Comparison of ENCODE assay signal across 15 cellular contexts in genomic region chr5:126139773-126140172, GRCh38.
DNase-seq lines count a peak whose midpoint lies in the region; ATAC-seq, FAIRE-seq and TF ChIP-seq lines count a peak whose summit lies in the region.
"Had no signal": no experiment of that assay in that cellular context is flagged by ENCODE, and none has a peak within 500 bp of the region (broad histone marks: within the 10 kb centered on the region; RNA-seq: fewer than 3 reads in every experiment).

No MANE protein-coding gene starts in this region.

- TF ChIP-seq CTCF in A549 (IDR thresholded peaks at IDR 0.05) (no peak), HFFc6 (IDR thresholded peaks at IDR 0.05) (no peak), stomach (IDR thresholded peaks at IDR 0.05) (no peak)

- POLR2A ChIA-PET in A549 (lab: Yijun Ruan, JAX) = no interaction called here

- H3K27ac Mint-ChIP-seq in HFFc6 = no peak overlapping the region; the same call in 1 of the 2 replicates
- H3K27ac Mint-ChIP-seq in activated naive CD4-positive, alpha-beta T cell treated with anti-CD3 and anti-CD28 coated beads, Interleukin-2, amount 10 ng/mL, durations not matched to agents 7 days and 5 days = no peak overlapping the region

- WGBS in A549 (ENCODE audit: missing lambda C conversion rate) = 9% methylated on average over 5 of the region's 5 CpGs
- WGBS in stomach, 5 donors = 49 to 63% (median 53%) methylated on average over 5 of the region's 5 CpGs

- intact Hi-C loops in stomach (cut with DNase I; ENCODE audit: low total_unique reads) = no loop called here

- no peaks in the 10 kb centered on the region for H3K36me3 Mint-ChIP-seq in HFFc6 (ENCODE audit: low read depth)
- H3K36me3 Mint-ChIP-seq in activated naive CD4-positive, alpha-beta T cell treated with anti-CD3 and anti-CD28 coated beads, Interleukin-2, amount 10 ng/mL, durations not matched to agents 7 days and 5 days = no peaks in the 10 kb centered on the region
- H3K36me3 Mint-ChIP-seq: brain had no signal

- H3K4me1 Mint-ChIP-seq in HFFc6 (ENCODE audit: low read depth) = peaks cover 10% of the 10 kb centered on the region; the same call in 1 of the 2 replicates
- H3K4me1 Mint-ChIP-seq in activated naive CD4-positive, alpha-beta T cell treated with anti-CD3 and anti-CD28 coated beads, Interleukin-2, amount 10 ng/mL, durations not matched to agents 7 days and 5 days = no peaks in the 10 kb centered on the region

- TF ChIP-seq RAD21 in A549 (conservative IDR thresholded peaks at IDR 0.05 in 1 of 2, IDR thresholded peaks at IDR 0.05 in 1 of 2) = no peak

- no peak overlapping the region for H3K4me3 Mint-ChIP-seq in HFFc6
- H3K4me3 Mint-ChIP-seq in activated naive CD4-positive, alpha-beta T cell treated with anti-CD3 and anti-CD28 coated beads, Interleukin-2, amount 10 ng/mL, durations not matched to agents 7 days and 5 days = no peak overlapping the region
- H3K4me3 Mint-ChIP-seq: brain had no signal

- no peaks in the 10 kb centered on the region for H3K27me3 Mint-ChIP-seq in HFFc6 (ENCODE audit: insufficient read depth)
- H3K27me3 Mint-ChIP-seq in activated naive CD4-positive, alpha-beta T cell treated with anti-CD3 and anti-CD28 coated beads, Interleukin-2, amount 10 ng/mL, durations not matched to agents 7 days and 5 days = no peaks in the 10 kb centered on the region
- H3K27me3 Mint-ChIP-seq: brain had no signal

- H3K4me1 ChIP-seq in A549 = no peaks in the 10 kb centered on the region
- H3K4me1 ChIP-seq in adipocyte (ENCODE audit: control insufficient read depth, insufficient read depth, low read length) = peaks cover 26% of the 10 kb centered on the region
- H3K4me1 ChIP-seq in stomach = peaks cover 0 to 6% (median 0%) of the 10 kb centered on the region in 4 donors
- H3K4me1 ChIP-seq: right atrium auricular region, upper lobe of right lung had no signal

- ATAC-seq in A549 (no peak), HG03520 (IDR thresholded peaks at IDR 0.05; ENCODE audit: unreplicated experiment) (no peak)
- ATAC-seq: upper lobe of right lung had no signal

- no peak for TF ChIP-seq POLR2A in A549 (IDR thresholded peaks at IDR 0.05; ENCODE audit: low read length)
- no peak for TF ChIP-seq POLR2A in stomach (IDR thresholded peaks at IDR 0.05)

- CTCF ChIA-PET in A549 (lab: Yijun Ruan, JAX) = interaction anchor here (0.6 kb wide), 1 partner anchor 355 kb away, joined by 3 read pairs; no protein-coding TSS in a partner anchor
- CTCF ChIA-PET in activated naive CD4-positive, alpha-beta T cell treated with anti-CD3 and anti-CD28 coated beads, Interleukin-2, amount 10 ng/mL, durations not matched to agents 7 days and 5 days (lab: Charles Lee) = no interaction called here

- H3K36me3 ChIP-seq in adipocyte (ENCODE audit: control insufficient read depth, insufficient read depth, low read length, severe bottlenecking) (no peaks in the 10 kb centered on the region), stomach (no peaks in the 10 kb centered on the region)
- H3K36me3 ChIP-seq: right atrium auricular region, upper lobe of right lung had no signal

- H3K27me3 ChIP-seq in adipocyte (replicated peaks; ENCODE audit: control insufficient read depth, insufficient read depth, low read length) (no peaks in the 10 kb centered on the region), stomach (no peaks in the 10 kb centered on the region)
- H3K27me3 ChIP-seq: right atrium auricular region, upper lobe of right lung had no signal

- no peak overlapping the region for H3K9ac ChIP-seq in adipocyte (ENCODE audit: low read length)

- peaks cover 13% of the 10 kb centered on the region for H3K9me3 Mint-ChIP-seq in HFFc6
- H3K9me3 Mint-ChIP-seq in activated naive CD4-positive, alpha-beta T cell treated with anti-CD3 and anti-CD28 coated beads, Interleukin-2, amount 10 ng/mL, durations not matched to agents 7 days and 5 days = peaks cover 3% of the 10 kb centered on the region

- no peak overlapping the region for H3K27ac ChIP-seq in A549
- H3K27ac ChIP-seq in stomach = no peak overlapping the region
- H3K27ac ChIP-seq: right atrium auricular region, upper lobe of right lung had no signal

- TF ChIP-seq EP300 in A549 (IDR thresholded peaks at IDR 0.05) (no peak), stomach (IDR thresholded peaks at IDR 0.05) (no peak)

- H3K4me3 ChIP-seq in A549 (no peak overlapping the region), adipocyte (ENCODE audit: low read length) (peak overlapping the region; percentile 24), stomach (no peak overlapping the region)
- H3K4me3 ChIP-seq: right atrium auricular region, upper lobe of right lung had no signal

- DNase-seq in A549 (ENCODE audit: low read depth in 1 of 2, low spot score in 1 of 2) (no peak), HFFc6 (peak; percentile 19), adipocyte (ENCODE audit: low read depth) (peak; percentile 53), iPS-NIHi11 (ENCODE audit: low spot score) (peak; percentile 21), NCI-H2107 treated with DMSO at 0.1 percent for 48 hours (lab: John Stamatoyannopoulos, UW; ENCODE audit: unreplicated experiment) (no peak), stomach (no peak)
- no peak for DNase-seq in activated naive CD4-positive, alpha-beta T cell treated with anti-CD3 and anti-CD28 coated beads, Interleukin-2, amount 10 ng/mL, durations not matched to agents 7 days and 5 days
- DNase-seq: activated CD8-positive, alpha-beta memory T cell treated with anti-CD3 and anti-CD28 coated beads, Interleukin-2, amount 50 U/mL, for 4 hours; GF-D8; MV-4-11; T1000; upper lobe of right lung had no signal

- H3K9me3 ChIP-seq in A549 (no peaks in the 10 kb centered on the region), adipocyte (ENCODE audit: control insufficient read depth, low read length) (no peaks in the 10 kb centered on the region), stomach (no peaks in the 10 kb centered on the region)
- H3K9me3 ChIP-seq: right atrium auricular region, upper lobe of right lung had no signal

- no peak for FAIRE-seq in A549 (lab: Jason Lieb, UNC)

- no peak overlapping the region for H3K4me2 ChIP-seq in A549

TF ChIP-seq in A549, 52 proteins besides CTCF, POLR2A, EP300 and RAD21:
- TF ChIP-seq HOXA7 (CRISPR knock-in tag; IDR thresholded peaks at IDR 0.05) (no peak), CBX8 (IDR thresholded peaks at IDR 0.05) (0 out of 2 replicates have a peak, but pooled peaks have one; percentile 28)

Comparison
In these comparisons a context has a peak if more than half of its experiments do, and no peak if none do; other contexts are left out.
1. DNase-seq: peak in HFFc6 (single experiment), adipocyte (single experiment) and iPS-NIHi11 (single experiment); none in A549 (0 of 2), NCI-H2107 treated with DMSO at 0.1 percent for 48 hours (single experiment), stomach (single experiment) and activated naive CD4-positive, alpha-beta T cell treated with anti-CD3 and anti-CD28 coated beads, Interleukin-2, amount 10 ng/mL, durations not matched to agents 7 days and 5 days (single experiment).